8 cellular contexts compared by ENCODE assay signal in genomic region chr2:16617282-16618266, GRCh38. TPM values are rescaled to one million over a fixed set of nuclear protein-coding genes. Genes with fewer than 3 reads are reported as not detected.
A peak's percentile ranks its signal among the peaks of the same experiment; 100 is the strongest.
DNase-seq lines count a peak whose midpoint lies in the region; ATAC-seq lines count a peak whose summit lies in the region.

No MANE protein-coding gene starts in this region.

- H3K36me3 ChIP-seq in esophagus (ENCODE audit: control insufficient read depth in 2 of 2, insufficient read depth in 2 of 2, low read length in 1 of 2), result no peaks in the 10 kb centered on the region
- H3K36me3 ChIP-seq in neuronal stem cell (replicated peaks in 1 of 2; ENCODE audit: control insufficient read depth in 2 of 2, insufficient read depth in 2 of 2, low read length in 2 of 2), result no peaks in the 10 kb centered on the region

- H3K27ac ChIP-seq in esophagus (ENCODE audit: low read depth in 2 of 2, low read length in 1 of 2), result peak overlapping the region; percentile 71 to 87
- no peak overlapping the region for H3K27ac ChIP-seq in neuronal stem cell (replicated peaks; ENCODE audit: low read length)

- H3K9me3 ChIP-seq in esophagus (ENCODE audit: control insufficient read depth in 2 of 2, insufficient read depth in 1 of 2, low read depth in 1 of 2, low read length in 1 of 2) (no peaks in the 10 kb centered on the region), neuronal stem cell (replicated peaks in 1 of 2; ENCODE audit: control insufficient read depth in 2 of 2, insufficient read depth in 1 of 2, low read depth in 1 of 2, low read length in 2 of 2) (no peaks in the 10 kb centered on the region)

- no peak overlapping the region for H3K23ac ChIP-seq in neuronal stem cell (ENCODE audit: low read depth, low read length, poor library complexity)

- H3K4me3 ChIP-seq in esophagus (ENCODE audit: low read depth in 1 of 2, low read length in 2 of 2), result no peak overlapping the region
- no peak overlapping the region for H3K4me3 ChIP-seq in neuronal stem cell (ENCODE audit: low read length in 2 of 2)

- no peak overlapping the region for H3K4me2 ChIP-seq in neuronal stem cell (ENCODE audit: insufficient read depth, low read length, poor library complexity, severe bottlenecking)

- no peak overlapping the region for H4K8ac ChIP-seq in neuronal stem cell (ENCODE audit: low read depth, low read length)

- no peak overlapping the region for H4K91ac ChIP-seq in neuronal stem cell (ENCODE audit: low read depth, low read length, poor library complexity)

- H2BK120ac ChIP-seq in neuronal stem cell (ENCODE audit: low read depth, low read length), result no peak overlapping the region

- DNase-seq in DMS114 treated with DMSO at 0.1 percent for 48 hours (lab: John Stamatoyannopoulos, UW; ENCODE audit: unreplicated experiment) (peak; percentile 5), NOMO-1 treated with dmso at 0.1 percent for 144 hours (lab: John Stamatoyannopoulos, UW; ENCODE audit: unreplicated experiment) (peak; percentile 48), neuronal stem cell (ENCODE audit: low spot score) (peak; percentile 21), NCI-H345 (lab: John Stamatoyannopoulos, UW) (no peak)
- no peak for DNase-seq in stimulated activated CD8-positive, alpha-beta memory T cell treated with anti-CD3 and anti-CD28 coated beads, Interleukin-4, amount 100 ng/mL, for 48 hours

- 62 to 66% methylated on average over 8 of the region's 8 CpGs for WGBS in esophagus, 2 donors
- WGBS in neuronal stem cell (ENCODE audit: extremely low coverage in 2 of 2, insufficient read length in 2 of 2, insufficient replicate concordance in 1 of 2), 2 donors, result no CpG with 5 or more reads among the region's 8 CpGs

- H3K9ac ChIP-seq in neuronal stem cell (ENCODE audit: low read depth, low read length, poor library complexity), result no peak overlapping the region

- no peak overlapping the region for H2BK12ac ChIP-seq in neuronal stem cell (ENCODE audit: low read length)

- no peak overlapping the region for H3K4ac ChIP-seq in neuronal stem cell (ENCODE audit: low read length)

- no peak overlapping the region for H3K18ac ChIP-seq in neuronal stem cell (ENCODE audit: low read length)

- no peak overlapping the region for H2AK5ac ChIP-seq in neuronal stem cell (ENCODE audit: low read depth, low read length)

- H3K14ac ChIP-seq in neuronal stem cell (ENCODE audit: low read length), result no peak overlapping the region

- no peaks in the 10 kb centered on the region for H3K79me1 ChIP-seq in neuronal stem cell (ENCODE audit: low read depth, low read length)

- H3K27me3 ChIP-seq in esophagus (ENCODE audit: control insufficient read depth in 1 of 2, insufficient read depth in 2 of 2, low read length in 2 of 2), result no peaks in the 10 kb centered on the region
- no peaks in the 10 kb centered on the region for H3K27me3 ChIP-seq in neuronal stem cell (ENCODE audit: control insufficient read depth in 3 of 3, insufficient read depth in 3 of 3, low read depth in 1 of 3, low read length in 3 of 3)

- no peak overlapping the region for H2AFZ ChIP-seq in neuronal stem cell (ENCODE audit: low read length)

- H2BK5ac ChIP-seq in neuronal stem cell (ENCODE audit: low read length), result no peak overlapping the region

- ATAC-seq in HG03457 (IDR thresholded peaks at IDR 0.05; ENCODE audit: unreplicated experiment) (no peak), HG02678 (IDR thresholded peaks at IDR 0.05; ENCODE audit: unreplicated experiment) (no peak)

- no peak overlapping the region for H2BK15ac ChIP-seq in neuronal stem cell (ENCODE audit: low read length)

- H3K4me1 ChIP-seq in esophagus (ENCODE audit: control insufficient read depth in 2 of 2, insufficient read depth in 2 of 2, low read length in 1 of 2), result peaks cover 6 to 13% of the 10 kb centered on the region in 2 donors
- H3K4me1 ChIP-seq in neuronal stem cell (ENCODE audit: control insufficient read depth in 2 of 2, insufficient read depth in 1 of 2, low read depth in 1 of 2, low read length in 2 of 2), result no peaks in the 10 kb centered on the region

RNA-seq across cellular contexts. Expression of gene CYRIA, which starts 48.1 kb away (rescaled TPM):
- 1 to 10 TPM in 1 of 2 donors, under 1 TPM in 1; 0.47 to 1.0 TPM for polyA plus RNA-seq in esophagus
- polyA plus RNA-seq in neuronal stem cell (2013, experiment 1 of 2), result 2.1 TPM
- 2.2 TPM for polyA plus RNA-seq in neuronal stem cell (2013, experiment 2 of 2)

Comparison
In these comparisons a context has a peak if more than half of its experiments do, and no peak if none do; other contexts are left out.
1. DNase-seq: peak in DMS114 treated with DMSO at 0.1 percent for 48 hours (single experiment), NOMO-1 treated with dmso at 0.1 percent for 144 hours (single experiment) and neuronal stem cell (single experiment); none in stimulated activated CD8-positive, alpha-beta memory T cell treated with anti-CD3 and anti-CD28 coated beads, Interleukin-4, amount 100 ng/mL, for 48 hours (single experiment) and NCI-H345 (single experiment).